In genomic region chr9:79000218-79001002, GRCh38 we compare ENCODE assay signal across 1 cellular context.
TF ChIP-seq lines count a peak whose summit lies in the region.

No MANE protein-coding gene starts in this region.

TF ChIP-seq in GM12878, 131 proteins besides CTCF, POLR2A, EP300 and RAD21 (continued from another document):
- no peak for TF ChIP-seq ZBTB33 (IDR thresholded peaks at IDR 0.05)
- TF ChIP-seq MAX (IDR thresholded peaks at IDR 0.05; ENCODE audit: low read depth, low read length) = no peak
